14 cellular contexts compared by ENCODE assay signal in genomic region chr2:216761809-216762208, GRCh38.
DNase-seq lines count a peak whose midpoint lies in the region; ATAC-seq and TF ChIP-seq lines count a peak whose summit lies in the region.
"Had no signal": no experiment of that assay in that cellular context is flagged by ENCODE, and none has a peak within 500 bp of the region (broad histone marks: within the 10 kb centered on the region; RNA-seq: fewer than 3 reads in every experiment).

No MANE protein-coding gene starts in this region.

- H3K4me1 ChIP-seq in IMR-90 (ENCODE audit: control insufficient read depth, insufficient read depth, low read length) (peaks cover 3% of the 10 kb centered on the region; the same call in 1 of the 2 replicates), esophagus muscularis mucosa (peaks cover 14 to 55% (median 48%) of the 10 kb centered on the region in 4 donors), rectal smooth muscle tissue (ENCODE audit: control insufficient read depth, insufficient read depth, low read length) (peaks cover 35% of the 10 kb centered on the region), transverse colon (no peaks in the 10 kb centered on the region), stomach (peaks cover 5 to 55% (median 16%) of the 10 kb centered on the region in 4 donors), A673 (ENCODE audit: insufficient read depth, low read length, poor library complexity, severe bottlenecking) (no peaks in the 10 kb centered on the region)

- CTCF ChIA-PET in IMR-90 (lab: Yijun Ruan, JAX): no interaction called here
- CTCF ChIA-PET in A673 (lab: Charles Lee): no interaction called here

- no peak overlapping the region for H4K5ac ChIP-seq in IMR-90 (ENCODE audit: low read depth, low read length)

- no peak overlapping the region for H2BK20ac ChIP-seq in IMR-90 (ENCODE audit: low read depth, low read length)

- no peak overlapping the region for H4K91ac ChIP-seq in IMR-90 (ENCODE audit: insufficient read depth, low read depth, low read length)

- BruUV-seq in IMR-90 (replicated peaks; lab: Mats Ljungman, UMichigan) (no TSS peak), A673 (replicated peaks; lab: Mats Ljungman, UMichigan) (no TSS peak)

- H3K36me3 ChIP-seq in IMR-90 (ENCODE audit: control insufficient read depth, insufficient read depth, low read length) (no peaks in the 10 kb centered on the region), esophagus muscularis mucosa (no peaks in the 10 kb centered on the region), rectal smooth muscle tissue (ENCODE audit: control insufficient read depth, insufficient read depth, low read length) (no peaks in the 10 kb centered on the region), transverse colon (no peaks in the 10 kb centered on the region), stomach (no peaks in the 10 kb centered on the region), A673 (ENCODE audit: insufficient read depth, low read length, poor library complexity, severe bottlenecking) (no peaks in the 10 kb centered on the region)
- H3K36me3 ChIP-seq: BLaER1 had no signal

- H3K27ac ChIP-seq in IMR-90 (ENCODE audit: insufficient read depth, low read length) (no peak overlapping the region), esophagus muscularis mucosa (replicated peaks in 1 of 4) (peak overlapping the region in 3 of 4 donors; percentile 8 to 62 (median 38)), rectal smooth muscle tissue (ENCODE audit: low read depth, low read length) (peak overlapping the region; percentile 77), transverse colon (peak overlapping the region in 3 of 4 donors; percentile 16 to 69 (median 63)), stomach (no peak overlapping the region), A673 (ENCODE audit: low read depth, low read length, poor library complexity, severe bottlenecking) (no peak overlapping the region)
- H3K27ac ChIP-seq: BLaER1 had no signal

- no peaks in the 10 kb centered on the region for H3K79me1 ChIP-seq in IMR-90 (ENCODE audit: low read depth in 1 of 2, low read length in 2 of 2)

- no peaks in the 10 kb centered on the region for H4K20me1 ChIP-seq in IMR-90 (ENCODE audit: insufficient read depth, low read length)
- H4K20me1 ChIP-seq: BLaER1 had no signal

- H3K18ac ChIP-seq in IMR-90 (ENCODE audit: low read depth, low read length): no peak overlapping the region

- no peak overlapping the region for H2BK5ac ChIP-seq in IMR-90 (ENCODE audit: low read depth, low read length, poor library complexity, severe bottlenecking)

- H3K27me3 ChIP-seq in IMR-90 (ENCODE audit: control insufficient read depth, insufficient read depth, low read length): peaks cover 13% of the 10 kb centered on the region; the same call in 1 of the 2 replicates
- H3K27me3 ChIP-seq in esophagus muscularis mucosa: no peaks in the 10 kb centered on the region
- no peaks in the 10 kb centered on the region for H3K27me3 ChIP-seq in rectal smooth muscle tissue (ENCODE audit: control insufficient read depth, insufficient read depth, low read length)
- H3K27me3 ChIP-seq in transverse colon: no peaks in the 10 kb centered on the region
- no peaks in the 10 kb centered on the region for H3K27me3 ChIP-seq in stomach
- no peaks in the 10 kb centered on the region for H3K27me3 ChIP-seq in A673 (replicated peaks; ENCODE audit: insufficient read depth, low read depth, low read length, poor library complexity)
- H3K27me3 ChIP-seq: BLaER1 had no signal

- no peak overlapping the region for H3K23ac ChIP-seq in IMR-90 (ENCODE audit: low read depth, low read length)

- intact Hi-C loops in IMR-90 (cut with micrococcal nuclease) (no loop called here), esophagus muscularis mucosa (cut with DNase I) (no loop called here), transverse colon (cut with DNase I; ENCODE audit: low total_unique reads) (no loop called here), stomach (cut with DNase I; ENCODE audit: low total_unique reads) (no loop called here), A673 (cut with micrococcal nuclease; ENCODE audit: unreplicated experiment) (no loop called here)

- H3K56ac ChIP-seq in IMR-90 (ENCODE audit: extremely low read depth, insufficient read depth, low read length): no peak overlapping the region

- no peak for ATAC-seq in IMR-90 (ENCODE audit: low read depth)
- ATAC-seq: GM23338 had no signal

- H3K9me1 ChIP-seq in IMR-90 (ENCODE audit: insufficient read depth, low read length): no peaks in the 10 kb centered on the region

- no peak overlapping the region for H3K4me3 ChIP-seq in IMR-90 (ENCODE audit: insufficient read depth, low read depth, low read length)
- H3K4me3 ChIP-seq in esophagus muscularis mucosa: no peak overlapping the region
- no peak overlapping the region for H3K4me3 ChIP-seq in rectal smooth muscle tissue (ENCODE audit: low read length)
- H3K4me3 ChIP-seq in transverse colon: no peak overlapping the region
- H3K4me3 ChIP-seq in stomach: no peak overlapping the region
- H3K4me3 ChIP-seq in A673 (ENCODE audit: low read depth, low read length, poor library complexity, severe bottlenecking): no peak overlapping the region
- H3K4me3 ChIP-seq: BLaER1, GM23338 had no signal

- POLR2A ChIA-PET in IMR-90 (lab: Charles Lee; ENCODE audit: unreplicated experiment) (no interaction called here), A673 (lab: Charles Lee; ENCODE audit: low non-redundant PET) (no interaction called here)

- H3K9ac ChIP-seq in IMR-90 (ENCODE audit: low read depth, low read length) (no peak overlapping the region), rectal smooth muscle tissue (ENCODE audit: low read length) (no peak overlapping the region)
- H3K9ac ChIP-seq: BLaER1 had no signal

- no peak overlapping the region for H2AFZ ChIP-seq in IMR-90 (replicated peaks; ENCODE audit: low read length, poor library complexity)
- H2AFZ ChIP-seq: GM23338 had no signal

- TF ChIP-seq RAD21 in IMR-90 (IDR thresholded peaks at IDR 0.05; ENCODE audit: low read length): no peak

- H2AK9ac ChIP-seq in IMR-90 (replicated peaks; ENCODE audit: low read depth, low read length, poor library complexity): no peak overlapping the region

- no peak overlapping the region for H2AK5ac ChIP-seq in IMR-90 (ENCODE audit: low read depth, low read length)

- in situ Hi-C loops in IMR-90 (cut with MboI; ENCODE audit: low sequenced_read_pairs): no loop called here
- in situ Hi-C loops in transverse colon (cut with MboI; ENCODE audit: low pct_ligation_motif_present in 1 of 4, low pct_unique_long_range_greater_than_20kb in 1 of 4, low sequenced_read_pairs in 3 of 4): no loop called here

- no peak overlapping the region for H2BK15ac ChIP-seq in IMR-90 (ENCODE audit: low read depth, low read length)

- no peak overlapping the region for H4K8ac ChIP-seq in IMR-90 (ENCODE audit: low read depth in 2 of 2, low read length in 2 of 2)

- TF ChIP-seq POLR2A in IMR-90 (IDR thresholded peaks at IDR 0.05; ENCODE audit: low read depth, low read length): no peak
- TF ChIP-seq POLR2A in esophagus muscularis mucosa (IDR thresholded peaks at IDR 0.05; ENCODE audit: low read depth): no peak
- no peak for TF ChIP-seq POLR2A in transverse colon (IDR thresholded peaks at IDR 0.05)
- TF ChIP-seq POLR2A in stomach (IDR thresholded peaks at IDR 0.05): no peak

- dilution Hi-C loops in IMR-90 (cut with HindIII; ENCODE audit: low sequenced_read_pairs, unreplicated experiment): no loop called here

- no peak overlapping the region for H3K4ac ChIP-seq in IMR-90 (ENCODE audit: low read depth, low read length)

- DNase-seq in IMR-90 (no peak), esophagus muscularis mucosa (ENCODE audit: extremely low spot score) (no peak), transverse colon (no peak), occipital lobe (lab: John Stamatoyannopoulos, UW) (no peak), stomach (no peak), A673 (ENCODE audit: low spot score) (no peak)
- DNase-seq: CD4-positive, alpha-beta memory T cell; DMS79; GDM1; HCEC 1CT; HFFc6 had no signal

- no peak overlapping the region for H2BK120ac ChIP-seq in IMR-90 (ENCODE audit: low read depth, low read length)

- no peak overlapping the region for H3K14ac ChIP-seq in IMR-90 (replicated peaks; ENCODE audit: low read depth, low read length)

- no peak overlapping the region for H3K4me2 ChIP-seq in IMR-90 (ENCODE audit: low read depth, low read length)
- H3K4me2 ChIP-seq: BLaER1, GM23338 had no signal

- TF ChIP-seq CTCF in IMR-90 (conservative IDR thresholded peaks at IDR 0.05; ENCODE audit: low read depth, low read length) (no peak), esophagus muscularis mucosa (IDR thresholded peaks at IDR 0.05) (no peak), transverse colon (IDR thresholded peaks at IDR 0.05) (no peak), stomach (IDR thresholded peaks at IDR 0.05) (no peak), A673 (conservative IDR thresholded peaks at IDR 0.05; ENCODE audit: low read depth, low read length) (no peak)

- 60% methylated on average over 1 of the region's 3 CpGs; no CpG with 5 or more reads in 1 of the 2 experiments for WGBS in IMR-90 (ENCODE audit: extremely low coverage in 2 of 2, insufficient read length in 1 of 2), 2 experiments
- WGBS in esophagus muscularis mucosa: 96% methylated on average over 3 of the region's 3 CpGs
- WGBS in transverse colon (ENCODE audit: low coverage in 1 of 2), 2 donors: 59 to 67% methylated on average over 2 to 3 of the region's 3 CpGs
- WGBS in stomach, 5 donors: 80 to 92% (median 83%) methylated on average over 3 of the region's 3 CpGs

- TF ChIP-seq EP300 in esophagus muscularis mucosa (IDR thresholded peaks at IDR 0.05) (no peak), transverse colon (IDR thresholded peaks at IDR 0.05; ENCODE audit: low read depth) (no peak), stomach (IDR thresholded peaks at IDR 0.05) (no peak)

- no peaks in the 10 kb centered on the region for H3K9me3 ChIP-seq in IMR-90 (ENCODE audit: control insufficient read depth, insufficient read depth, low read length)
- H3K9me3 ChIP-seq in esophagus muscularis mucosa: no peaks in the 10 kb centered on the region
- H3K9me3 ChIP-seq in transverse colon: no peaks in the 10 kb centered on the region
- no peaks in the 10 kb centered on the region for H3K9me3 ChIP-seq in stomach
- H3K9me3 ChIP-seq in A673 (ENCODE audit: low read depth, low read length, poor library complexity, severe bottlenecking): no peaks in the 10 kb centered on the region
- H3K9me3 ChIP-seq: BLaER1 had no signal

TF ChIP-seq in IMR-90, 13 proteins besides CTCF, POLR2A, EP300 and RAD21:
- TF ChIP-seq RCOR1 (IDR thresholded peaks at IDR 0.05; ENCODE audit: insufficient replicate concordance, low read length): no peak
- peak; percentile 40; the same call in 1 of the 2 replicates for TF ChIP-seq MAFK (IDR thresholded peaks at IDR 0.05; ENCODE audit: low read depth, low read length)
TF ChIP-seq in IMR-90: peak in this region for 1.

Comparison
In these comparisons a context has a peak if more than half of its experiments do, and no peak if none do; other contexts are left out.
1. H3K27ac ChIP-seq: peak in esophagus muscularis mucosa (3 of 4), rectal smooth muscle tissue (single experiment) and transverse colon (3 of 4); none in IMR-90 (single experiment), stomach (0 of 5) and A673 (single experiment).